In the genomic region with DNA sequence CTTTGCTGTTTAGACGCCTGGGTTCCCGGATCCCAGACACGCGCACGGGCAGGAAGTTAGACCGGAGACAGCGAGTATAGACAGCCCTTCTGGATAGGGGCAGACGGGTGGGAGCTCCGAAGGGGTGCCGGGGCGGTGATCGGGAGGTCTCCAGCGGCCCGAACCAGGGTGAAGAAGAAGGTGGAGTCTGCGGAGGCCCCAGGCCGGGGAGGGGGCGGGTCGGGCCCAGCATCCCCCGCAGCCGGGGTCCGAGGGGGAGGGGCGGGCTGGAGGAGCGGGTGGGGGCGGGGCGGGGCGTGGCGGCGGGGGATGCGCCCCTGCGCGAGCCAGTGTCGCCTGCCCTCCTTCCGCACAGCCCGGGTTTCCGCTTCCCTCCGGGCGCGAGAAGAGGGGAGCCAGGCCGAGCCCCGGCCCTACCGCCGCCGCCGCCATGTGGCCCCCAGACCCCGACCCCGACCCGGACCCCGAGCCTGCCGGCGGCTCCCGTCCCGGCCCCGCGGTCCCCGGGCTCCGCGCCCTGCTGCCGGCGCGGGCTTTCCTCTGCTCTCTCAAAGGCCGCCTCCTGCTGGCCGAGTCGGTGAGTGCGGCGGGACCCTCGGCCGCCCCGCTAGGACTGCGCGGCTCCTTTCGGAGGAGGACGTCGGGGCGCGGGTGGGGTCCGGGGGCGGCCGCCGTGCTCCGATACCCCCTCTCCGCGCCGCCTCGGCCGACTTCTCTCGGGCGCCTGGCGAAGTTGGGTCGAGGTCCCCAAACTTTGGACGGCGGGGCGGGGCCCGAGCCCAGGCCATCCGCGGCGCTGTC, we compare ENCODE assay signal across 8 cellular contexts. TPM values are rescaled to one million over a fixed set of nuclear protein-coding genes. Genes with fewer than 3 reads are reported as not detected.
DNase-seq lines count a peak whose midpoint lies in the region; ATAC-seq, FAIRE-seq and TF ChIP-seq lines count a peak whose summit lies in the region.

A gene with protein sequence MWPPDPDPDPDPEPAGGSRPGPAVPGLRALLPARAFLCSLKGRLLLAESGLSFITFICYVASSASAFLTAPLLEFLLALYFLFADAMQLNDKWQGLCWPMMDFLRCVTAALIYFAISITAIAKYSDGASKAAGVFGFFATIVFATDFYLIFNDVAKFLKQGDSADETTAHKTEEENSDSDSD (plus strand): TSS at position 329 of the 801 bp plus-strand sequence. CDS start 102 bp downstream, at position 431.

- H3K27me3 ChIP-seq in DND-41 (ENCODE audit: insufficient read depth, low read length, poor library complexity) (no peaks in the 10 kb centered on the region), MM.1S (replicated peaks; ENCODE audit: insufficient read depth, low read length) (no peaks in the 10 kb centered on the region), bronchial epithelial cell (ENCODE audit: control insufficient read depth, insufficient read depth, low read length) (no peaks in the 10 kb centered on the region), keratinocyte (ENCODE audit: control insufficient read depth, extremely low read depth, insufficient read depth, low read length) (no peaks in the 10 kb centered on the region)

- FAIRE-seq in bronchial epithelial cell (lab: Jason Lieb, UNC) (no peak), keratinocyte (lab: Jason Lieb, UNC) (no peak)

- H3K9me3 ChIP-seq in DND-41 (ENCODE audit: insufficient read depth, low read length, severe bottlenecking) (peaks cover 11% of the 10 kb centered on the region), MM.1S (replicated peaks; ENCODE audit: insufficient read depth, low read length) (no peaks in the 10 kb centered on the region), keratinocyte (ENCODE audit: control insufficient read depth, low read depth, low read length) (peaks cover 2% of the 10 kb centered on the region)

- H3K79me2 ChIP-seq in DND-41 (ENCODE audit: insufficient read depth, low read length) (peaks cover 47% of the 10 kb centered on the region), MM.1S (ENCODE audit: low read length) (no peaks in the 10 kb centered on the region), keratinocyte (ENCODE audit: control insufficient read depth, insufficient read depth, low read length) (peaks cover 6% of the 10 kb centered on the region)

- DNase-seq in DND-41 (peak; percentile 84), MM.1S (peak; percentile 29), bronchial epithelial cell (ENCODE audit: low read depth) (no peak), keratinocyte (ENCODE audit: low read depth, low spot score) (no peak), pons (ENCODE audit: low spot score) (no peak)
- peak in 3 of 4 experiments; percentile 53 to 68 (median 57) for DNase-seq in stimulated activated CD4-positive, alpha-beta T cell treated with anti-CD3 and anti-CD28 coated beads, Interleukin-1b, Interleukin-23, amount 100 ng/mL, for 24 hours (ENCODE audit: low read depth in 4 of 4, low spot score in 1 of 4)

- 0 out of 2 replicates have a peak, but pooled peaks cover 4% of the 10 kb centered on the region for H3F3A ChIP-seq in MM.1S (ENCODE audit: insufficient read depth, low read length)

- ATAC-seq in DND-41 (ENCODE audit: insufficient read depth, low read depth) = peak; percentile 65
- ATAC-seq in GM21717 (IDR thresholded peaks at IDR 0.05; ENCODE audit: unreplicated experiment) = peak; percentile 56

- H3K9me1 ChIP-seq in keratinocyte (ENCODE audit: control insufficient read depth, extremely low read depth, insufficient read depth, low read length) = no peaks in the 10 kb centered on the region

- peak within 1 kb of the TSS; percentile 72 to 83 for H3K4me3 ChIP-seq in DND-41 (ENCODE audit: low read depth in 1 of 2, low read length in 2 of 2)
- H3K4me3 ChIP-seq in MM.1S (ENCODE audit: low read length) = peak within 1 kb of the TSS; percentile 44; the same call in 1 of the 2 replicates
- H3K4me3 ChIP-seq in bronchial epithelial cell (ENCODE audit: low read depth, low read length) = peak within 1 kb of the TSS; percentile 55
- H3K4me3 ChIP-seq in keratinocyte (ENCODE audit: control insufficient read depth in 2 of 3, extremely low read depth in 1 of 3, insufficient read depth in 2 of 3, low read depth in 1 of 3, low read length in 3 of 3) = peak within 1 kb of the TSS; percentile 68 to 79 (median 79)

- H3K36me3 ChIP-seq in DND-41 (ENCODE audit: insufficient read depth, low read length) (peaks cover 34% of the 10 kb centered on the region), MM.1S (replicated peaks; ENCODE audit: insufficient read depth, low read length) (no peaks in the 10 kb centered on the region), bronchial epithelial cell (ENCODE audit: control insufficient read depth, insufficient read depth, low read length) (peaks cover 5% of the 10 kb centered on the region), keratinocyte (ENCODE audit: control insufficient read depth in 2 of 2, extremely low read depth in 1 of 2, insufficient read depth in 2 of 2, low read length in 2 of 2) (peaks cover 2 to 4% of the 10 kb centered on the region in 2 experiments)

- TF ChIP-seq CTCF in DND-41 (IDR thresholded peaks at IDR 0.05; ENCODE audit: borderline replicate concordance, extremely low read depth, low read length, poor library complexity, severe bottlenecking) (peak; percentile 72), MM.1S (IDR thresholded peaks at IDR 0.05; ENCODE audit: low read length) (peak; percentile 46), VCaP (conservative IDR thresholded peaks at IDR 0.05) (peak; percentile 77), bronchial epithelial cell (IDR thresholded peaks at IDR 0.05; ENCODE audit: insufficient read depth, low read length, severe bottlenecking) (peak; percentile 70), keratinocyte (optimal IDR thresholded peaks at IDR 0.05 in 1 of 3, IDR thresholded peaks at IDR 0.05 in 1 of 3, conservative IDR thresholded peaks at IDR 0.05 in 1 of 3; ENCODE audit: extremely low read depth in 1 of 3, insufficient read depth in 2 of 3, low read length in 3 of 3) (peak in 2 of 3 experiments; percentile 67 to 73)

- dilution Hi-C loops in keratinocyte (cut with MboI; ENCODE audit: extremely low pct_ligation_motif_present, low sequenced_read_pairs) = no loop called here

- H4K20me1 ChIP-seq in DND-41 (ENCODE audit: insufficient read depth, low read length) (peaks cover 40% of the 10 kb centered on the region), MM.1S (ENCODE audit: insufficient read depth, low read length) (no peaks in the 10 kb centered on the region), keratinocyte (ENCODE audit: control insufficient read depth, extremely low read depth, insufficient read depth, low read length) (no peaks in the 10 kb centered on the region)

- H2AFZ ChIP-seq in DND-41 (ENCODE audit: low read depth, low read length) (peak within 1 kb of the TSS; percentile 73), MM.1S (ENCODE audit: low read length) (no peak within 1 kb of the TSS), keratinocyte (ENCODE audit: control insufficient read depth, low read length) (peak within 1 kb of the TSS; percentile 78)

- H3K9ac ChIP-seq in DND-41 (ENCODE audit: low read depth, low read length) (peak within 1 kb of the TSS; percentile 92), MM.1S (ENCODE audit: low read length) (no peak within 1 kb of the TSS), keratinocyte (ENCODE audit: control insufficient read depth, extremely low read depth, insufficient read depth, low read length) (peak within 1 kb of the TSS; percentile 67)

- H3K27ac ChIP-seq in DND-41 (ENCODE audit: low read length) (peak within 1 kb of the TSS; percentile 79), MM.1S (ENCODE audit: low read length) (no peak within 1 kb of the TSS), VCaP (peak within 1 kb of the TSS; percentile 70), keratinocyte (ENCODE audit: control insufficient read depth, insufficient read depth, low read length) (peak within 1 kb of the TSS; percentile 40)

- H3K4me1 ChIP-seq in DND-41 (ENCODE audit: insufficient read depth, low read length) (peaks cover 43% of the 10 kb centered on the region), MM.1S (ENCODE audit: low read length) (peaks cover 6% of the 10 kb centered on the region), keratinocyte (ENCODE audit: control insufficient read depth, extremely low read depth, insufficient read depth, low read length) (peaks cover 23% of the 10 kb centered on the region)

- H3K9me2 ChIP-seq in MM.1S (replicated peaks; ENCODE audit: insufficient read depth, low read length) = no peaks in the 10 kb centered on the region

- peak within 1 kb of the TSS; percentile 95 for H3K4me2 ChIP-seq in DND-41 (ENCODE audit: insufficient read depth, low read length)
- H3K4me2 ChIP-seq in MM.1S (ENCODE audit: low read depth, low read length) = peak within 1 kb of the TSS; percentile 60; the same call in 1 of the 2 replicates
- peak within 1 kb of the TSS; percentile 84 for H3K4me2 ChIP-seq in keratinocyte (ENCODE audit: control insufficient read depth, extremely low read depth, insufficient read depth, low read depth, low read length)

RNA-seq across cellular contexts. Expression of the gene that starts here (rescaled TPM):
- total RNA-seq in bronchial epithelial cell = 1.1 and 1.3 TPM in 2 replicates
- polyA plus RNA-seq in keratinocyte = 13.1 to 24.3 TPM (median 15.7 TPM) in 3 replicates
- polyA plus RNA-seq in keratinocyte (2011; ENCODE audit: low read depth) = 11.0 TPM
- 12.6 and 13.9 TPM in 2 replicates for polyA plus RNA-seq in keratinocyte (2011; cell fraction: cytosol; rRNA removed)
- 12.9 and 14.0 TPM in 2 replicates for polyA plus RNA-seq in keratinocyte (2011; cell fraction: nucleus; rRNA removed)
- polyA plus RNA-seq in keratinocyte (2012; ENCODE audit: low replicate concordance) = 6.8 and 19.0 TPM in 2 replicates
- polyA minus RNA-seq in keratinocyte = 11.3 to 45.6 TPM (median 20.7 TPM) in 3 replicates
- polyA minus RNA-seq in keratinocyte (2011; cell fraction: cytosol; rRNA and poly(A)+ RNA removed) = 10.7 TPM
- polyA minus RNA-seq in keratinocyte (2011; cell fraction: nucleus; rRNA and poly(A)+ RNA removed) = 6.3 and 7.1 TPM in 2 replicates

Comparison
In these comparisons a context has a peak if more than half of its experiments do, and no peak if none do; other contexts are left out.
1. DNase-seq: peak in DND-41 (single experiment), MM.1S (single experiment) and stimulated activated CD4-positive, alpha-beta T cell treated with anti-CD3 and anti-CD28 coated beads, Interleukin-1b, Interleukin-23, amount 100 ng/mL, for 24 hours (3 of 4); none in bronchial epithelial cell (single experiment), keratinocyte (single experiment) and pons (single experiment).
2. Peak in every context shown above with its lines, with median percentiles within 50 percentile points of each other: H3K4me2 ChIP-seq, H3K4me3 ChIP-seq and CTCF ChIP-seq.